Comparison of ENCODE assay signal across 15 cellular contexts in genomic region chr6:113813207-113813606, GRCh38. TPM values are rescaled to one million over a fixed set of nuclear protein-coding genes. Genes with fewer than 3 reads are reported as not detected.
DNase-seq lines count a peak whose midpoint lies in the region; ATAC-seq and TF ChIP-seq lines count a peak whose summit lies in the region.
"Had no signal": no experiment of that assay in that cellular context is flagged by ENCODE, and none has a peak within 500 bp of the region (broad histone marks: within the 10 kb centered on the region; RNA-seq: fewer than 3 reads in every experiment).

No MANE protein-coding gene starts in this region.

- H2AFZ ChIP-seq in SK-N-SH (ENCODE audit: low read depth), result peak overlapping the region; percentile 64; the same call in 1 of the 2 replicates

- no peak for TF ChIP-seq RAD21 in SK-N-SH (IDR thresholded peaks at IDR 0.05; ENCODE audit: low read length)

- H3K4me3 ChIP-seq in SK-N-SH (ENCODE audit: low read depth in 2 of 2, low read length in 1 of 2) (no peak overlapping the region), fibroblast of mammary gland (ENCODE audit: control insufficient read depth, low read depth, low read length) (no peak overlapping the region), retinal pigment epithelial cell (ENCODE audit: low read length) (no peak overlapping the region), mesendoderm (ENCODE audit: low read length) (no peak overlapping the region)
- H3K4me3 ChIP-seq: mucosa of descending colon, SJSA1 had no signal

- POLR2A ChIA-PET in SK-N-SH (lab: Yijun Ruan, JAX), result no interaction called here

- no peaks in the 10 kb centered on the region for H4K20me1 ChIP-seq in SK-N-SH (ENCODE audit: insufficient read depth)

- H3K9me3 ChIP-seq in SK-N-SH, result no peaks in the 10 kb centered on the region
- H3K9me3 ChIP-seq: mucosa of descending colon, SJSA1 had no signal

- H2BK15ac ChIP-seq in mesendoderm (replicated peaks; ENCODE audit: low read depth), result no peak overlapping the region

- H3K4me2 ChIP-seq in SK-N-SH, result no peak overlapping the region
- no peak overlapping the region for H3K4me2 ChIP-seq in mesendoderm (ENCODE audit: low read length)
- H3K4me2 ChIP-seq: KMS-11 had no signal

- no peaks in the 10 kb centered on the region for H3K79me1 ChIP-seq in mesendoderm (ENCODE audit: low read length)

- H3K9ac ChIP-seq in SK-N-SH, result peak overlapping the region; percentile 48; the same call in 1 of the 2 replicates
- no peak overlapping the region for H3K9ac ChIP-seq in mesendoderm (ENCODE audit: low read length)
- H3K9ac ChIP-seq: KMS-11 had no signal

- H3K36me3 ChIP-seq in SK-N-SH (replicated peaks in 1 of 2; ENCODE audit: control insufficient read depth in 1 of 2, insufficient read depth in 2 of 2, low read length in 1 of 2), result no peaks in the 10 kb centered on the region
- no peaks in the 10 kb centered on the region for H3K36me3 ChIP-seq in mesendoderm (ENCODE audit: control insufficient read depth, insufficient read depth, low read length)
- H3K36me3 ChIP-seq: SJSA1 had no signal

- H3F3A ChIP-seq in SK-N-SH (replicated peaks; ENCODE audit: insufficient read depth), result peaks cover 8% of the 10 kb centered on the region

- H3K79me2 ChIP-seq in SK-N-SH (ENCODE audit: insufficient read depth), result no peaks in the 10 kb centered on the region
- no peaks in the 10 kb centered on the region for H3K79me2 ChIP-seq in mesendoderm (ENCODE audit: control insufficient read depth, insufficient read depth, low read length)

- H3K4ac ChIP-seq in mesendoderm (ENCODE audit: low read depth, low read length), result no peak overlapping the region

- no peaks in the 10 kb centered on the region for H3K9me2 ChIP-seq in SK-N-SH

- TF ChIP-seq EP300 in SK-N-SH (IDR thresholded peaks at IDR 0.05; ENCODE audit: borderline replicate concordance in 1 of 2, low read depth in 1 of 2, low read length in 1 of 2), result no peak

- H2BK120ac ChIP-seq in mesendoderm (ENCODE audit: low read depth, low read length), result no peak overlapping the region

- no peak overlapping the region for H4K5ac ChIP-seq in mesendoderm (ENCODE audit: low read length)

- H4K8ac ChIP-seq in mesendoderm (ENCODE audit: low read depth, low read length), result no peak overlapping the region

- H3K23ac ChIP-seq in mesendoderm (ENCODE audit: low read length), result no peak overlapping the region

- no peak for ATAC-seq in HG03432 (IDR thresholded peaks at IDR 0.05; ENCODE audit: unreplicated experiment)
- ATAC-seq: mucosa of descending colon had no signal

- H3K56ac ChIP-seq in mesendoderm (ENCODE audit: low read length), result no peak overlapping the region

- no peak overlapping the region for H2BK5ac ChIP-seq in mesendoderm (ENCODE audit: low read length)

- WGBS in SK-N-SH (ENCODE audit: low lambda C conversion rate), result 85% methylated on average over 3 of the region's 3 CpGs
- WGBS in mesendoderm (ENCODE audit: extremely low coverage, insufficient coverage, low lambda C conversion rate), result no CpG with 5 or more reads among the region's 3 CpGs

- H3K4me1 ChIP-seq in SK-N-SH (ENCODE audit: control insufficient read depth in 1 of 2, insufficient read depth in 2 of 2, low read depth in 1 of 2, low read length in 1 of 2) (no peaks in the 10 kb centered on the region; a peak in 1 of 4 replicates), mesendoderm (ENCODE audit: control insufficient read depth, low read depth, low read length) (no peaks in the 10 kb centered on the region)

- TF ChIP-seq CTCF in SK-N-SH (IDR thresholded peaks at IDR 0.05), result no peak
- no peak for TF ChIP-seq CTCF in fibroblast of mammary gland (conservative IDR thresholded peaks at IDR 0.05; ENCODE audit: control insufficient read depth, insufficient read depth, low read depth, low read length)
- no peak for TF ChIP-seq CTCF in retinal pigment epithelial cell (conservative IDR thresholded peaks at IDR 0.05; ENCODE audit: low read depth, low read length)

- DNase-seq in Daoy (ENCODE audit: low read depth) (peak; percentile 56), SK-N-SH (no peak), fibroblast of mammary gland (ENCODE audit: low read depth) (peak; percentile 65), retinal pigment epithelial cell (ENCODE audit: low read depth) (peak; percentile 66), SK-N-DZ (ENCODE audit: low spot score) (no peak), mesendoderm (no peak), activated gamma-delta T cell (lab: John Stamatoyannopoulos, UW) (no peak)
- DNase-seq: activated T-cell treated with anti-CD3 and anti-CD28 coated beads, Interleukin-2, amount 50 U/mL, for 1 hour; CD4-positive, alpha-beta T cell; mucosa of descending colon; NCI-H2029; NK-92 treated with Interleukin-12 subunit alpha and Interleukin-12 subunit beta, amount 100 ng/mL, for 24 hours had no signal

- no peak overlapping the region for H3K18ac ChIP-seq in mesendoderm (ENCODE audit: low read length)

- H3K27ac ChIP-seq in SK-N-SH (ENCODE audit: low read depth in 2 of 2, low read length in 1 of 2), result peak overlapping the region; percentile 26 to 72; a peak in 3 of 4 replicates
- no peak overlapping the region for H3K27ac ChIP-seq in mesendoderm (ENCODE audit: low read depth, low read length)
- H3K27ac ChIP-seq: KMS-11, SJSA1 had no signal

- H2AK5ac ChIP-seq in mesendoderm (ENCODE audit: low read length), result no peak overlapping the region

- CTCF ChIA-PET in SK-N-SH (lab: Yijun Ruan, JAX), result interaction anchor here (1.3 kb wide), 1 partner anchor 46 kb away, joined by 3 read pairs; no protein-coding TSS in a partner anchor

- no peaks in the 10 kb centered on the region for H3K27me3 ChIP-seq in SK-N-SH (ENCODE audit: insufficient read depth)
- H3K27me3 ChIP-seq in mesendoderm (ENCODE audit: insufficient read depth, low read length, poor library complexity), result no peaks in the 10 kb centered on the region
- H3K27me3 ChIP-seq: SJSA1 had no signal

TF ChIP-seq in SK-N-SH, 30 proteins besides CTCF, POLR2A, EP300 and RAD21 (continues in another document):
- TF ChIP-seq USF2 (IDR thresholded peaks at IDR 0.05; ENCODE audit: borderline replicate concordance, low read depth, low read length), result no peak
- TF ChIP-seq USF1 (IDR thresholded peaks at IDR 0.05; ENCODE audit: borderline replicate concordance, low read depth), result no peak
- no peak for TF ChIP-seq MXI1 (IDR thresholded peaks at IDR 0.05; ENCODE audit: low read depth, low read length)
- no peak for TF ChIP-seq PBX3 (IDR thresholded peaks at IDR 0.05)
- no peak for TF ChIP-seq MEF2A (IDR thresholded peaks at IDR 0.05; ENCODE audit: borderline replicate concordance, low read depth)
- TF ChIP-seq SMC3 (IDR thresholded peaks at IDR 0.05; ENCODE audit: low read depth, low read length), result no peak
- TF ChIP-seq NFIC (IDR thresholded peaks at IDR 0.05; ENCODE audit: borderline replicate concordance), result no peak
- no peak; the same call in 1 of the 2 replicates for TF ChIP-seq JUND (IDR thresholded peaks at IDR 0.05)
- no peak for TF ChIP-seq IRF3 (IDR thresholded peaks at IDR 0.05; ENCODE audit: low read depth, low read length)
- TF ChIP-seq ELF1 (IDR thresholded peaks at IDR 0.05), result no peak; the same call in 1 of the 2 replicates
- no peak for TF ChIP-seq RCOR1 (IDR thresholded peaks at IDR 0.05; ENCODE audit: low read length)
- 0 out of 2 replicates have a peak, but pooled peaks have one; percentile 36 for TF ChIP-seq FOSL2 (IDR thresholded peaks at IDR 0.05; ENCODE audit: borderline replicate concordance, low read depth)
- TF ChIP-seq MAX (IDR thresholded peaks at IDR 0.05; ENCODE audit: low read depth), result no peak
- no peak for TF ChIP-seq TEAD4 (IDR thresholded peaks at IDR 0.05; ENCODE audit: borderline replicate concordance, insufficient read depth)

RNA-seq across cellular contexts. Expression of gene MARCKS, which starts 43.9 kb away (rescaled TPM):
- 215 and 246 TPM in 2 replicates for total RNA-seq in Daoy (2014; rRNA removed; shearing (Covaris generic))
- 54.4 and 61.4 TPM in 2 replicates for polyA plus RNA-seq in SK-N-SH (2012; rRNA removed)
- 60.1 and 82.6 TPM in 2 replicates for polyA plus RNA-seq in SK-N-SH (2012; cell fraction: cytosol; rRNA removed)
- 47.3 and 49.0 TPM in 2 replicates for polyA plus RNA-seq in SK-N-SH (2012; cell fraction: nucleus; rRNA removed)
- polyA plus RNA-seq in SK-N-DZ (2014; cell fraction: cytosol; rRNA removed), result 152 and 168 TPM in 2 replicates
- polyA plus RNA-seq in SK-N-DZ (2014; cell fraction: nucleus; rRNA removed), result 82.5 and 86.7 TPM in 2 replicates
- 91.9 TPM for polyA plus RNA-seq in mesendoderm (2013, experiment 1 of 2)
- 90.6 TPM for polyA plus RNA-seq in mesendoderm (2013, experiment 2 of 2)

Comparison
In these comparisons a context has a peak if more than half of its experiments do, and no peak if none do; other contexts are left out.
1. DNase-seq: peak in Daoy (single experiment), fibroblast of mammary gland (single experiment) and retinal pigment epithelial cell (single experiment); none in SK-N-SH (single experiment), SK-N-DZ (single experiment), mesendoderm (single experiment) and activated gamma-delta T cell (single experiment).